8 cellular contexts compared by ENCODE assay signal in genomic region chr17:47621293-47622178, GRCh38. TPM values are rescaled to one million over a fixed set of nuclear protein-coding genes. Genes with fewer than 3 reads are reported as not detected.
DNase-seq lines count a peak whose midpoint lies in the region; ATAC-seq and TF ChIP-seq lines count a peak whose summit lies in the region.

No MANE protein-coding gene starts in this region.

- H3K27me3 ChIP-seq in thoracic aorta (replicated peaks; ENCODE audit: insufficient read depth) (no peaks in the 10 kb centered on the region), BE2C (no peaks in the 10 kb centered on the region)

- H3K4me1 ChIP-seq in thoracic aorta (ENCODE audit: control insufficient read depth in 1 of 2, low read depth in 2 of 2) (peaks cover 16 to 42% of the 10 kb centered on the region in 2 donors), BE2C (no peaks in the 10 kb centered on the region)

- H3K4me3 ChIP-seq in thoracic aorta (peak overlapping the region; percentile 33), BE2C (ENCODE audit: low read depth, low read length) (no peak overlapping the region)

- DNase-seq in stimulated activated naive CD8-positive, alpha-beta T cell treated with anti-CD3 and anti-CD28 coated beads, Interleukin-15, Interleukin-2, amounts not matched to agents 100 U/mL and 50 U/mL, for 24 hours, result no peak
- DNase-seq in anterior cingulate cortex (lab: John Stamatoyannopoulos, UW) (peak in 45 of 58 donors; percentile 0 to 79 (median 19)), inferior parietal cortex (ENCODE audit: extremely low spot score) (peak; percentile 30), thoracic aorta (ENCODE audit: low spot score) (no peak), BE2C (no peak), HuH-7 (ENCODE audit: low spot score) (no peak), GOT3 (lab: John Stamatoyannopoulos, UW) (no peak)

- H3K9me3 Mint-ChIP-seq in stimulated activated naive CD8-positive, alpha-beta T cell treated with anti-CD3 and anti-CD28 coated beads, Interleukin-15, Interleukin-2, amounts not matched to agents 100 ng/mL and 50 ng/mL, for 24 hours, result no peaks in the 10 kb centered on the region

- no peak for ATAC-seq in stimulated activated naive CD8-positive, alpha-beta T cell treated with anti-CD3 and anti-CD28 coated beads, Interleukin-15, Interleukin-2, amounts not matched to agents 100 U/mL and 50 U/mL, for 24 hours
- ATAC-seq in thoracic aorta (ENCODE audit: insufficient number of reproducible peaks, low FRiP score, low read depth), result no peak

- peaks cover 62% of the 10 kb centered on the region for H3K36me3 Mint-ChIP-seq in stimulated activated naive CD8-positive, alpha-beta T cell treated with anti-CD3 and anti-CD28 coated beads, Interleukin-15, Interleukin-2, amounts not matched to agents 100 ng/mL and 50 ng/mL, for 24 hours (ENCODE audit: low read depth)

- TF ChIP-seq CTCF in thoracic aorta (IDR thresholded peaks at IDR 0.05), result no peak
- no peak for TF ChIP-seq CTCF in BE2C (IDR thresholded peaks at IDR 0.05; ENCODE audit: low read depth, low read length)

- H3K4me3 Mint-ChIP-seq in stimulated activated naive CD8-positive, alpha-beta T cell treated with anti-CD3 and anti-CD28 coated beads, Interleukin-15, Interleukin-2, amounts not matched to agents 100 ng/mL and 50 ng/mL, for 24 hours, result no peak overlapping the region

- H3K9me3 ChIP-seq in thoracic aorta (no peaks in the 10 kb centered on the region), BE2C (no peaks in the 10 kb centered on the region)

- H3K27ac Mint-ChIP-seq in stimulated activated naive CD8-positive, alpha-beta T cell treated with anti-CD3 and anti-CD28 coated beads, Interleukin-15, Interleukin-2, amounts not matched to agents 100 ng/mL and 50 ng/mL, for 24 hours, result peak overlapping the region; percentile 43

- H3K36me3 ChIP-seq in thoracic aorta (peaks cover 19% of the 10 kb centered on the region), BE2C (peaks cover 46% of the 10 kb centered on the region)

- H3K27me3 Mint-ChIP-seq in stimulated activated naive CD8-positive, alpha-beta T cell treated with anti-CD3 and anti-CD28 coated beads, Interleukin-15, Interleukin-2, amounts not matched to agents 100 ng/mL and 50 ng/mL, for 24 hours, result no peaks in the 10 kb centered on the region

- peak overlapping the region; percentile 30 to 75 for H3K27ac ChIP-seq in thoracic aorta

- H3K4me1 Mint-ChIP-seq in stimulated activated naive CD8-positive, alpha-beta T cell treated with anti-CD3 and anti-CD28 coated beads, Interleukin-15, Interleukin-2, amounts not matched to agents 100 ng/mL and 50 ng/mL, for 24 hours (ENCODE audit: low read depth), result peaks cover 25% of the 10 kb centered on the region

RNA-seq across cellular contexts. Expression of gene KPNB1, which starts 28.2 kb away (rescaled TPM):
- 100 to 1,000 TPM; 199 to 223 TPM for total RNA-seq in thoracic aorta
- 150 TPM for polyA plus RNA-seq in BE2C (2012; ENCODE audit: insufficient read depth, insufficient read length, low read depth)

Comparison
In these comparisons a context has a peak if more than half of its experiments do, and no peak if none do; other contexts are left out.
1. DNase-seq: peak in anterior cingulate cortex (45 of 58) and inferior parietal cortex (single experiment); none in stimulated activated naive CD8-positive, alpha-beta T cell treated with anti-CD3 and anti-CD28 coated beads, Interleukin-15, Interleukin-2, amounts not matched to agents 100 U/mL and 50 U/mL, for 24 hours (single experiment), thoracic aorta (single experiment), BE2C (single experiment), HuH-7 (single experiment) and GOT3 (single experiment).